Comparison of ENCODE assay signal across 15 cellular contexts in the genomic region with DNA sequence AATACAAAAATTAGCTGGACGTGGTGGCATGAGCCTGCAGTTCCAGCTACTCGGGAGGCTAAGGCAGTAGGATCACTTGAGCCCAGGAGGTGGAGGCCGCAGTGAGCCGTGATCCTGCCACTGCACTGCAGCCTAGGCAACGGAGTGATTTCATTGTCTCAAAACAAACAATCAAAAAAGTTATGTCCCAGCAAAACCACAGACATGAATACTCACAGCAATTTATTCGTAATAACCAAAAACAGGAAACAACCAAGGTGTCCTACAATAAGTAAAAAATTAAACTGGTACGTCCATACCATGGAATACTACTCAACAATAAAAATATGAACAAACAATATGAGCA. TPM values are rescaled to one million over a fixed set of nuclear protein-coding genes. Genes with fewer than 3 reads are reported as not detected.
DNase-seq lines count a peak whose midpoint lies in the region; ATAC-seq and TF ChIP-seq lines count a peak whose summit lies in the region.
"Had no signal": no experiment of that assay in that cellular context is flagged by ENCODE, and none has a peak within 500 bp of the region (broad histone marks: within the 10 kb centered on the region; RNA-seq: fewer than 3 reads in every experiment).

No MANE protein-coding gene starts in this region.

- peak overlapping the region; percentile 94 for H3K27ac ChIP-seq in brain microvascular endothelial cell
- peak overlapping the region in 1 of 2 donors; percentile 7 for H3K27ac ChIP-seq in left lung
- H3K27ac ChIP-seq: esophagus muscularis mucosa had no signal

- no peaks in the 10 kb centered on the region for H3K27me3 ChIP-seq in Caco-2 (replicated peaks; ENCODE audit: control insufficient read depth, insufficient read depth, low read length)
- no peaks in the 10 kb centered on the region for H3K27me3 ChIP-seq in brain microvascular endothelial cell (replicated peaks)
- H3K27me3 ChIP-seq in left lung, result no peaks in the 10 kb centered on the region
- H3K27me3 ChIP-seq: adrenal gland, esophagus muscularis mucosa had no signal

- H3K4me3 Mint-ChIP-seq in Caco-2 (ENCODE audit: unreplicated experiment), result no peak overlapping the region
- H3K4me3 Mint-ChIP-seq: activated T-cell treated with anti-CD3 and anti-CD28 coated beads, Interleukin-2, amount 50 U/mL, for 24 hours; T-helper 1 cell treated with Interleukin-12 subunit alpha and Interleukin-12 subunit beta and Interleukin-4 antibody, amounts not matched to agents 30 μg/mL and 1 μg/mL, for 36 hours had no signal

- BruUV-seq in Caco-2 (replicated peaks; lab: Mats Ljungman, UMichigan), result no TSS peak

- peaks cover 12% of the 10 kb centered on the region for H3K4me1 Mint-ChIP-seq in Caco-2 (ENCODE audit: low read depth, unreplicated experiment)

- no peaks in the 10 kb centered on the region for H3K27me3 Mint-ChIP-seq in Caco-2 (ENCODE audit: insufficient read depth, unreplicated experiment)
- H3K27me3 Mint-ChIP-seq: activated T-cell treated with anti-CD3 and anti-CD28 coated beads, Interleukin-2, amount 50 U/mL, for 24 hours had no signal

- H3K27ac Mint-ChIP-seq in Caco-2 (ENCODE audit: unreplicated experiment), result peak overlapping the region; percentile 82
- H3K27ac Mint-ChIP-seq: activated T-cell treated with anti-CD3 and anti-CD28 coated beads, Interleukin-2, amount 50 U/mL, for 24 hours; T-helper 1 cell treated with Interleukin-12 subunit alpha and Interleukin-12 subunit beta and Interleukin-4 antibody, amounts not matched to agents 30 μg/mL and 1 μg/mL, for 36 hours had no signal

- H3K36me3 ChIP-seq in Caco-2 (ENCODE audit: control insufficient read depth, insufficient read depth, low read length), result no peaks in the 10 kb centered on the region
- no peaks in the 10 kb centered on the region for H3K36me3 ChIP-seq in brain microvascular endothelial cell (replicated peaks)
- no peaks in the 10 kb centered on the region for H3K36me3 ChIP-seq in left lung
- H3K36me3 ChIP-seq: adrenal gland, esophagus muscularis mucosa had no signal

- POLR2A ChIA-PET in Caco-2 (lab: Charles Lee), result no interaction called here

- H3K9me3 ChIP-seq in Caco-2 (no peaks in the 10 kb centered on the region), left lung (no peaks in the 10 kb centered on the region)
- H3K9me3 ChIP-seq: adrenal gland, esophagus muscularis mucosa had no signal

- DNase-seq in Caco-2 (no peak), M059J (ENCODE audit: low read depth) (peak; percentile 92), brain microvascular endothelial cell (peak; percentile 80), lung microvascular endothelial cell (ENCODE audit: low read depth in 2 of 2) (peak; percentile 47 to 82), UCSD-AML1 (lab: John Stamatoyannopoulos, UW; ENCODE audit: unreplicated experiment) (no peak), inferior parietal cortex (ENCODE audit: extremely low spot score) (no peak), left lung (no peak)
- DNase-seq in stimulated activated CD8-positive, alpha-beta memory T cell treated with anti-CD3 and anti-CD28 coated beads, Interleukin-4, amount 100 ng/mL, for 48 hours, result no peak
- DNase-seq: activated T-cell treated with anti-CD3 and anti-CD28 coated beads, Interleukin-2, amount 50 U/mL, for 24 hours; cortex of kidney; GOT3; KG1 had no signal

- CTCF ChIA-PET in Caco-2 (lab: Charles Lee), result no interaction called here

- H3K4me1 ChIP-seq in Caco-2 (peaks cover 16% of the 10 kb centered on the region), left lung (no peaks in the 10 kb centered on the region)
- H3K4me1 ChIP-seq: adrenal gland, esophagus muscularis mucosa had no signal

- H3K36me3 Mint-ChIP-seq in Caco-2 (ENCODE audit: insufficient read depth, unreplicated experiment), result peaks cover 14% of the 10 kb centered on the region

- no peak for TF ChIP-seq CTCF in Caco-2 (IDR thresholded peaks at IDR 0.05; ENCODE audit: insufficient read depth in 1 of 2, low read depth in 1 of 2, low read length in 1 of 2, severe bottlenecking in 1 of 2, unreplicated experiment in 1 of 2)
- TF ChIP-seq CTCF in brain microvascular endothelial cell (IDR thresholded peaks at IDR 0.05; ENCODE audit: low read depth, low read length, missing control alignments), result no peak
- no peak for TF ChIP-seq CTCF in left lung (IDR thresholded peaks at IDR 0.05)

- no peak overlapping the region for H3K4me3 ChIP-seq in Caco-2 (ENCODE audit: low read depth, low read length)
- H3K4me3 ChIP-seq in brain microvascular endothelial cell (ENCODE audit: low read depth, low read length), result no peak overlapping the region
- H3K4me3 ChIP-seq in left lung, result no peak overlapping the region
- H3K4me3 ChIP-seq: adrenal gland, esophagus muscularis mucosa had no signal

- intact Hi-C loops in Caco-2 (cut with micrococcal nuclease; ENCODE audit: unreplicated experiment), result no loop called here
- intact Hi-C loops in left lung (cut with DNase I), result no loop called here

- no peak for ATAC-seq in left lung

- in situ Hi-C loops in brain microvascular endothelial cell (cut with HindIII; ENCODE audit: low pct_ligation_motif_present, low sequenced_read_pairs), result no loop called here

- peaks cover 9% of the 10 kb centered on the region for H3K9me3 Mint-ChIP-seq in Caco-2 (ENCODE audit: unreplicated experiment)
- H3K9me3 Mint-ChIP-seq: activated T-cell treated with anti-CD3 and anti-CD28 coated beads, Interleukin-2, amount 50 U/mL, for 24 hours; T-helper 1 cell treated with Interleukin-12 subunit alpha and Interleukin-12 subunit beta and Interleukin-4 antibody, amounts not matched to agents 30 μg/mL and 1 μg/mL, for 36 hours had no signal

RNA-seq across cellular contexts. Expression of a gene that starts 11.6 kb away (rescaled TPM):
- 27.8 and 29.1 TPM in 2 replicates for total RNA-seq in Caco-2 (2022)
- total RNA-seq in M059J (2014; rRNA removed; shearing (Covaris generic)), result 15.0 and 29.6 TPM in 2 replicates
- total RNA-seq in lung microvascular endothelial cell, result 8.9 and 11.1 TPM in 2 replicates
- 10 to 100 TPM; 21.3 to 24.3 TPM for total RNA-seq in left lung

Comparison
In these comparisons a context has a peak if more than half of its experiments do, and no peak if none do; other contexts are left out.
1. DNase-seq: peak in M059J (single experiment), brain microvascular endothelial cell (single experiment) and lung microvascular endothelial cell (2 of 2); none in Caco-2 (0 of 2), stimulated activated CD8-positive, alpha-beta memory T cell treated with anti-CD3 and anti-CD28 coated beads, Interleukin-4, amount 100 ng/mL, for 48 hours (single experiment), UCSD-AML1 (single experiment), inferior parietal cortex (single experiment) and left lung (0 of 2).